ENCODE assay signal across 9 cellular contexts in the genomic region with DNA sequence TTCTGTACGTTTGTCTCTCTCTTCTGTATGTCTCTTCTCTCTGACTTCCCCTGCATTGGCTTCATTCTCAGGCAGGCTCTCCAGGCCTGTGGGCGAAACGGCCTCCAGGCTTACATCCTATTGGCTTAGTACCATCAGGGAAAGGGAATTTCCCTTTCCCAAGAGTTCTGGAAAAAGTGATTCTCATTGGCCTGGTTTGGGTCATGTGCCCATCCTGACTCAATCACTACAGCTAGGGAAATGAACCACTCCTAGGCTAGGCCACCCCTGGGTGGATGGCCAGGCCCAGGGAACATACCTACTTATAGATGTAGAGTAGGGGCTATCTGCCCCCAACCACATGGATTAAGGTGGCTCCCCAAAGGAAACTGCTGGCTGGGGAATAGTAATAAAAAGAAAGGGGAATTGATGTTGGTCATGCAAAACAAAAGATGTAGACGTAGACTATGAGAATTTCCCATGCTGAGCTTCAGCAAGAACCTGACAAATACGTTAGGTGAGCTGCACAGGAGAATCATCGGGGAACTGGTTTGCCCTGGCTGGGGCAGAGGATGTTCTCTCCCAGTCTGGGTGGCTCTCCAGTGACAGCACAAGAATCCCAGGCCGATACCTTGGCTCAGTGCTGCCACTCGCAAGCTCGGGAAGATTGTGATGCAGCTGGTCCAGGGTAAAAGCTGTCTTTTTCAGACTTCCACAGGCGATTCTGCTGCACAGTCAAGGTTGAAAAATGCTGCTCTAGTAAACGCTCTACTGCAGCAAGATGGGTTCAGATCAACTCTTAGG. TPM values are rescaled to one million over a fixed set of nuclear protein-coding genes. Genes with fewer than 3 reads are reported as not detected.
DNase-seq lines count a peak whose midpoint lies in the region; ATAC-seq and TF ChIP-seq lines count a peak whose summit lies in the region.
"Had no signal": no experiment of that assay in that cellular context is flagged by ENCODE, and none has a peak within 500 bp of the region (broad histone marks: within the 10 kb centered on the region; RNA-seq: fewer than 3 reads in every experiment).

No MANE protein-coding gene starts in this region.

- peaks cover 44% of the 10 kb centered on the region for H3K4me1 ChIP-seq in CD8-positive, alpha-beta memory T cell (ENCODE audit: insufficient read depth, low read length)

- H3K27me3 ChIP-seq in CD8-positive, alpha-beta memory T cell (ENCODE audit: insufficient read depth, low read length, poor library complexity, severe bottlenecking): no peaks in the 10 kb centered on the region
- no peaks in the 10 kb centered on the region for H3K27me3 ChIP-seq in dorsolateral prefrontal cortex

- no peaks in the 10 kb centered on the region for H3K9me3 ChIP-seq in CD8-positive, alpha-beta memory T cell (ENCODE audit: low read length)
- H3K9me3 ChIP-seq: gastrocnemius medialis had no signal

- peaks cover 0 to 1% (median 0%) of the 10 kb centered on the region in 3 donors for H3K36me3 Mint-ChIP-seq in CD8-positive, alpha-beta memory T cell
- H3K36me3 Mint-ChIP-seq in nephron (ENCODE audit: low read depth): peaks cover 1% of the 10 kb centered on the region

- no peaks in the 10 kb centered on the region for H3K9me3 Mint-ChIP-seq in CD8-positive, alpha-beta memory T cell
- no peaks in the 10 kb centered on the region for H3K9me3 Mint-ChIP-seq in nephron

- TF ChIP-seq CTCF in dorsolateral prefrontal cortex (IDR thresholded peaks at IDR 0.05 in 54 of 56, conservative IDR thresholded peaks at IDR 0.05 in 2 of 56; ENCODE audit: low read depth in 1 of 56, partially characterized antibody in 56 of 56) (peak in 4 of 56 donors; percentile 5 to 21 (median 12)), nephron (IDR thresholded peaks at IDR 0.05; ENCODE audit: unreplicated experiment in 3 of 3) (no peak)

- peak overlapping the region in 7 of 8 donors; percentile 57 to 100 (median 98) for H3K27ac Mint-ChIP-seq in CD8-positive, alpha-beta memory T cell
- peak overlapping the region; percentile 8 to 84 (median 52) for H3K27ac Mint-ChIP-seq in nephron

- POLR2A ChIA-PET in CD8-positive, alpha-beta memory T cell (lab: Charles Lee): interaction anchor here (1.0 kb wide), 1 partner anchor 81 kb away, joined by 3 read pairs; a partner anchor contains a TSS

- peak overlapping the region in 2 of 7 donors; percentile 23 to 74 for H3K4me3 Mint-ChIP-seq in CD8-positive, alpha-beta memory T cell
- H3K4me3 Mint-ChIP-seq in nephron: peak overlapping the region in 2 of 3 experiments; percentile 54 to 61

- ATAC-seq in HG03571 (IDR thresholded peaks at IDR 0.05; ENCODE audit: unreplicated experiment): no peak
- no peak for ATAC-seq in HG02571 (IDR thresholded peaks at IDR 0.05; ENCODE audit: unreplicated experiment)
- ATAC-seq in GM18498 (IDR thresholded peaks at IDR 0.05; ENCODE audit: unreplicated experiment): no peak
- ATAC-seq: gastrocnemius medialis had no signal

- no peak overlapping the region for H3K4me3 ChIP-seq in CD8-positive, alpha-beta memory T cell (ENCODE audit: low read length)
- no peak overlapping the region for H3K4me3 ChIP-seq in dorsolateral prefrontal cortex
- H3K4me3 ChIP-seq: gastrocnemius medialis had no signal

- H3K4me1 Mint-ChIP-seq in CD8-positive, alpha-beta memory T cell: peaks cover 32 to 54% (median 37%) of the 10 kb centered on the region in 3 donors
- H3K4me1 Mint-ChIP-seq in nephron: peaks cover 25% of the 10 kb centered on the region

- intact Hi-C loops in dorsolateral prefrontal cortex (cut with DNase I): loop anchor here (5.0 to 10.0 kb wide), 5 partner anchors 41 to 803 kb away; a partner anchor contains a TSS

- CTCF ChIA-PET in CD8-positive, alpha-beta memory T cell (lab: Charles Lee): interaction anchor here (4.9 to 10.2 kb wide), 2 partner anchors 13 to 42 kb away, joined by 45 to 102 read pairs; no protein-coding TSS in a partner anchor

- H3K36me3 ChIP-seq in CD8-positive, alpha-beta memory T cell (ENCODE audit: insufficient read depth, low read length): no peaks in the 10 kb centered on the region
- H3K36me3 ChIP-seq: gastrocnemius medialis had no signal

- H3K27ac ChIP-seq in CD8-positive, alpha-beta memory T cell (ENCODE audit: low read depth, low read length): no peak overlapping the region
- H3K27ac ChIP-seq in dorsolateral prefrontal cortex: peak overlapping the region in 42 of 59 donors; percentile 3 to 99 (median 58)

- no peaks in the 10 kb centered on the region for H3K27me3 Mint-ChIP-seq in CD8-positive, alpha-beta memory T cell
- peaks cover 15% of the 10 kb centered on the region for H3K27me3 Mint-ChIP-seq in nephron (ENCODE audit: low read depth)

- no peak for DNase-seq in CD8-positive, alpha-beta memory T cell
- DNase-seq in NCI-H226 (peak; percentile 90), dorsolateral prefrontal cortex (peak in 3 of 10 donors; percentile 35 to 60 (median 49)), pons (ENCODE audit: low spot score) (no peak)
- DNase-seq: gastrocnemius medialis had no signal

RNA-seq across cellular contexts. Expression of a gene that starts 3.7 kb away (rescaled TPM):
- total RNA-seq in CD8-positive, alpha-beta memory T cell: 10 to 100 TPM; 11.8 to 12.2 TPM
- polyA plus RNA-seq in CD8-positive, alpha-beta memory T cell: 0.99 TPM
- 100 to 1,000 TPM in 3 of 120 experiments, 10 to 100 TPM in 112, 1 to 10 TPM in 5; 6.0 to 163 (median 19.8) TPM for total RNA-seq in dorsolateral prefrontal cortex

RNA-seq across cellular contexts. Expression of a gene that starts 22.7 kb away (rescaled TPM):
- 1 to 10 TPM; 5.0 to 6.6 TPM for total RNA-seq in CD8-positive, alpha-beta memory T cell
- polyA plus RNA-seq in CD8-positive, alpha-beta memory T cell: 0.24 TPM
- 100 to 1,000 TPM in 119 of 120 experiments, 10 to 100 TPM in 1; 68.4 to 279 (median 196) TPM for total RNA-seq in dorsolateral prefrontal cortex

Comparison
In these comparisons a context has a peak if more than half of its experiments do, and no peak if none do; other contexts are left out.
1. RNA of a gene that starts 22.7 kb away (total RNA-seq): 68.4 to 279 TPM in dorsolateral prefrontal cortex; 5.0 to 6.6 TPM in CD8-positive, alpha-beta memory T cell; every median in the first group is over 4 times any median in the second.